In the genomic region with DNA sequence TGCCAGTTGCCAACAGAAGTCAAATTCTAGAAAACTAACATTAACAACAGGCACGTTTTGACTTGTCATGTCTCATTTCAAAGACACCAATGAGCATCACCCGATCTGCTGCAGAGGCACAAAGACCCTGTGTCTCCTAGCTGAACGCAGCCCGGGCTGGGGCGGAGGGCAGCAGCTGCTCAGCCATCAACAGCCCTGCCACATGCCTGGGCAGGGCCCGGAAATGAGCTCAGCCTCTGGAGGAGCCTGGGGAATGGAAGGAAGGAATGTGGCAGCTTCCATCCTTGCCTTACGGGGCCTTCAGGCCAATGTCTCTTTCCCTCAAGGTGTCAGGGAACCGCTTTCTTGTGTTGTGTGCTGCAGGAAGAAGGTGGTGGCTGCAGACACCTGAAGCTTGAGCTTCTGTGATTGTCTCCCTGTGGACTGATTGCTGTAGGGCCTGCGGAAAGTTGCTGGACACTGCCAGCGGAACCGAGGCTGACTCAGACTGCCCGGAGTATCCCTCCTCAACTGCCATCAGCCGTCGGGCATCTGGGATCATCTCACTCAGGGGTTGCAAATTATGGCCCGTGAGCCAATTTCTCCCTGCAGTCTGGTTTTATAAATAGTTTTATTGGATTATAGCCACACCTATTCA, we compare ENCODE assay signal across 10 cellular contexts. TPM values are rescaled to one million over a fixed set of nuclear protein-coding genes. Genes with fewer than 3 reads are reported as not detected.
DNase-seq lines count a peak whose midpoint lies in the region; ATAC-seq and TF ChIP-seq lines count a peak whose summit lies in the region.
"Had no signal": no experiment of that assay in that cellular context is flagged by ENCODE, and none has a peak within 500 bp of the region (broad histone marks: within the 10 kb centered on the region; RNA-seq: fewer than 3 reads in every experiment).

No MANE protein-coding gene starts in this region.

- peaks cover 70% of the 10 kb centered on the region for H3K4me1 ChIP-seq in vagina

- H3K27ac ChIP-seq in coronary artery (peak overlapping the region; percentile 59 to 87), vagina (peak overlapping the region; percentile 3)
- H3K27ac ChIP-seq: A549, KMS-11 had no signal

- H3K4me3 ChIP-seq in coronary artery (no peak overlapping the region), vagina (no peak overlapping the region)
- H3K4me3 ChIP-seq: A549 had no signal

- H3K27ac Mint-ChIP-seq in activated T-helper 17 cell treated with anti-CD3 and anti-CD28 coated beads, Interleukin-2, amount 50 U/mL, for 72 hours, result no peak overlapping the region

- H3K27me3 Mint-ChIP-seq in activated T-helper 17 cell treated with anti-CD3 and anti-CD28 coated beads, Interleukin-2, amount 50 U/mL, for 72 hours, result peaks cover 15% of the 10 kb centered on the region

- no peaks in the 10 kb centered on the region for H3K9me3 ChIP-seq in vagina
- H3K9me3 ChIP-seq: A549 had no signal

- no peaks in the 10 kb centered on the region for H3K36me3 ChIP-seq in vagina

- peaks cover 3% of the 10 kb centered on the region for H3K4me1 Mint-ChIP-seq in activated T-helper 17 cell treated with anti-CD3 and anti-CD28 coated beads, Interleukin-2, amount 50 U/mL, for 72 hours

- no peaks in the 10 kb centered on the region for H3K9me3 Mint-ChIP-seq in activated T-helper 17 cell treated with anti-CD3 and anti-CD28 coated beads, Interleukin-2, amount 50 U/mL, for 72 hours

- TF ChIP-seq CTCF in coronary artery (IDR thresholded peaks at IDR 0.05) (no peak), vagina (IDR thresholded peaks at IDR 0.05) (no peak)

- DNase-seq in NCI-H345 (lab: John Stamatoyannopoulos, UW), result peak; percentile 44
- DNase-seq in NCI-H345 treated with DMSO at 0.1 percent for 48 hours (lab: John Stamatoyannopoulos, UW; ENCODE audit: unreplicated experiment), result no peak
- no peak for DNase-seq in coronary artery (ENCODE audit: low spot score)
- DNase-seq in medulla oblongata (ENCODE audit: extremely low spot score), result peak; percentile 80
- no peak for DNase-seq in vagina (ENCODE audit: extremely low spot score in 2 of 2)
- DNase-seq in NCI-H1436 treated with DMSO at 0.1 percent for 48 hours (lab: John Stamatoyannopoulos, UW), result no peak

- H3K4me3 Mint-ChIP-seq in activated T-helper 17 cell treated with anti-CD3 and anti-CD28 coated beads, Interleukin-2, amount 50 U/mL, for 72 hours, result no peak overlapping the region

- intact Hi-C loops in vagina (cut with DNase I), result no loop called here

- TF ChIP-seq POLR2A in vagina (IDR thresholded peaks at IDR 0.05), result no peak

- H3K36me3 Mint-ChIP-seq in activated T-helper 17 cell treated with anti-CD3 and anti-CD28 coated beads, Interleukin-2, amount 50 U/mL, for 72 hours (ENCODE audit: low read depth), result no peaks in the 10 kb centered on the region

- H3K27me3 ChIP-seq in vagina, result no peaks in the 10 kb centered on the region

- no peak for ATAC-seq in activated T-helper 17 cell treated with anti-CD3 and anti-CD28 coated beads, Interleukin-2, amount 50 U/mL, for 72 hours (replicated peaks)
- no peak for ATAC-seq in GM18520 (IDR thresholded peaks at IDR 0.05; ENCODE audit: unreplicated experiment)
- ATAC-seq: A549 had no signal

RNA-seq across cellular contexts. Expression of gene CDH13, which starts 7.3 kb away (rescaled TPM):
- total RNA-seq in vagina, result 123 TPM
- not detected for total RNA-seq in activated T-helper 17 cell treated with anti-CD3 and anti-CD28 coated beads, Interleukin-2, amount 50 U/mL, for 72 hours

Comparison
In these comparisons a context has a peak if more than half of its experiments do, and no peak if none do; other contexts are left out.
1. DNase-seq: peak in NCI-H345 (single experiment) and medulla oblongata (single experiment); none in NCI-H345 treated with DMSO at 0.1 percent for 48 hours (single experiment), coronary artery (single experiment), vagina (0 of 2) and NCI-H1436 treated with DMSO at 0.1 percent for 48 hours (single experiment).
2. RNA of gene CDH13, which starts 7.3 kb away (total RNA-seq): 123 TPM in vagina (single experiment); not detected in activated T-helper 17 cell treated with anti-CD3 and anti-CD28 coated beads, Interleukin-2, amount 50 U/mL, for 72 hours; every median in the first group is over 100 times any median in the second.